In genomic region chr5:149503006-149503405, GRCh38 we compare ENCODE assay signal across 14 cellular contexts.
"Had no signal": no experiment of that assay in that cellular context is flagged by ENCODE, and none has a peak within 500 bp of the region (broad histone marks: within the 10 kb centered on the region; RNA-seq: fewer than 3 reads in every experiment).

No MANE protein-coding gene starts in this region.

- H3K27me3 ChIP-seq: body of pancreas, tibial artery had no signal

- H2AFZ ChIP-seq: parathyroid adenoma had no signal

- H3K4me3 ChIP-seq: body of pancreas, lower lobe of right lung, SK-N-MC, tibial artery had no signal

- H3K4me1 ChIP-seq: body of pancreas, lower lobe of right lung had no signal

- H3K9me3 Mint-ChIP-seq: activated T-helper 1 cell treated with anti-CD3 and anti-CD28 coated beads, Interleukin-12 subunit alpha, Interleukin-12 subunit beta, Interleukin-2, Interleukin-4 antibody, amounts not matched to agents 30 ng/mL and 10 ng/mL and 1 ng/mL, durations not matched to agents 14 hours and 24 hours and 36 hours; immature natural killer cell; naive thymus-derived CD4-positive, alpha-beta T cell had no signal

- H3K4me3 Mint-ChIP-seq: activated T-helper 1 cell treated with anti-CD3 and anti-CD28 coated beads, Interleukin-12 subunit alpha, Interleukin-12 subunit beta, Interleukin-2, Interleukin-4 antibody, amounts not matched to agents 30 ng/mL and 10 ng/mL and 1 ng/mL, durations not matched to agents 14 hours and 24 hours and 36 hours; immature natural killer cell; naive thymus-derived CD4-positive, alpha-beta T cell had no signal

- H3K27ac ChIP-seq: body of pancreas, lower lobe of right lung, parathyroid adenoma, SK-N-MC had no signal

- H3K27me3 Mint-ChIP-seq: naive thymus-derived CD4-positive, alpha-beta T cell had no signal

- DNase-seq: activated CD4-positive, alpha-beta T cell treated with anti-CD3 and anti-CD28 coated beads, Interleukin-2, amount 50 U/mL, for 4 hours; activated CD8-positive, alpha-beta memory T cell treated with anti-CD3 and anti-CD28 coated beads, Interleukin-2, amount 50 U/mL, for 4 hours; activated naive CD4-positive, alpha-beta T cell treated with Interleukin-2 at 50 U/mL for 16 hours; body of pancreas; effector memory CD4-positive, alpha-beta T cell; glutamatergic neuron; immature natural killer cell; lower lobe of right lung; naive thymus-derived CD4-positive, alpha-beta T cell; small intestine; tibial artery had no signal

- H3K27ac Mint-ChIP-seq: activated T-helper 1 cell treated with anti-CD3 and anti-CD28 coated beads, Interleukin-12 subunit alpha, Interleukin-12 subunit beta, Interleukin-2, Interleukin-4 antibody, amounts not matched to agents 30 ng/mL and 10 ng/mL and 1 ng/mL, durations not matched to agents 14 hours and 24 hours and 36 hours had no signal

- ATAC-seq: body of pancreas; lower lobe of right lung; naive thymus-derived CD4-positive, alpha-beta T cell had no signal

- FAIRE-seq: small intestine had no signal

- H3K9me3 ChIP-seq: body of pancreas, lower lobe of right lung, tibial artery had no signal

- H3K9ac ChIP-seq: parathyroid adenoma had no signal
